Comparison of ENCODE assay signal across 24 cellular contexts in the genomic region with DNA sequence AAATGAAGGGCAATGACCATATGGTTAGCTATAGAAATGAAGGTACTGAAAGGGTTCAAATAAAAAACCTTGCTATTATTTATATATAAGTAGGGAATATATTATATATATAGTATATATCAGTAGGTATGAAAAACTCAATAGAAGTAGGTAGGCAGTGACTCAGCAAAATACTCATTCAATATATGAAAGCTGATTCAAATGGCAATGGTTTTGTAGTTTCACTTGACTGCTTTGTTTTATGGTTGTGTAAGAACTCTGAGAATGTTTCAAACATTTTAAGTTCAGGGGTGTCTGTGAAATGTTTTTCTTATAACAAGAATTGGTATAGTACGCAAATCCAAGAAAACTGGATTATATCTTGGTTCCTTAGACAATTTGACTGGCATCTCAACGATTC. TPM values are rescaled to one million over a fixed set of nuclear protein-coding genes. Genes with fewer than 3 reads are reported as not detected.
DNase-seq lines count a peak whose midpoint lies in the region; ATAC-seq and TF ChIP-seq lines count a peak whose summit lies in the region.
"Had no signal": no experiment of that assay in that cellular context is flagged by ENCODE, and none has a peak within 500 bp of the region (broad histone marks: within the 10 kb centered on the region; RNA-seq: fewer than 3 reads in every experiment).

No MANE protein-coding gene starts in this region.

- no peak for TF ChIP-seq POLR2A in Peyer's patch (IDR thresholded peaks at IDR 0.05)

- peak in 1 of 3 donors; percentile 46 for DNase-seq in CD4-positive, CD25-positive, alpha-beta regulatory T cell
- DNase-seq in Karpas-422 (peak; percentile 17), amniotic epithelial cell (ENCODE audit: low read depth) (peak; percentile 13), glomerular visceral epithelial cell (ENCODE audit: extremely low spot score) (peak; percentile 1), cerebellar cortex (ENCODE audit: low spot score) (no peak), globus pallidus (ENCODE audit: low spot score) (no peak), Peyer's patch (no peak)
- no peak for DNase-seq in stimulated activated naive CD8-positive, alpha-beta T cell treated with anti-CD3 and anti-CD28 coated beads, Interleukin-15, Interleukin-2, amounts not matched to agents 100 U/mL and 50 U/mL, for 24 hours
- DNase-seq: foreskin fibroblast; GOT3; KG1; mesendoderm; naive thymus-derived CD4-positive, alpha-beta T cell; NCI-H1048; NCI-H187; occipital lobe; spleen; stimulated activated CD4-positive, alpha-beta T cell treated with anti-CD3 and anti-CD28 coated beads, Interleukin-2, amount 100 ng/mL, for 48 hours; T-helper 9 cell had no signal

- no peak overlapping the region for H3K4me2 ChIP-seq in Karpas-422 (ENCODE audit: low read depth, low read length, poor library complexity, severe bottlenecking)

- no peaks in the 10 kb centered on the region for H3K9me3 ChIP-seq in CD4-positive, CD25-positive, alpha-beta regulatory T cell (ENCODE audit: control insufficient read depth in 2 of 2, low read length in 2 of 2)
- no peaks in the 10 kb centered on the region for H3K9me3 ChIP-seq in Karpas-422 (ENCODE audit: low read length)
- no peaks in the 10 kb centered on the region for H3K9me3 ChIP-seq in Peyer's patch
- H3K9me3 ChIP-seq: ascending aorta had no signal

- H3K9me2 ChIP-seq in Karpas-422 (replicated peaks; ENCODE audit: insufficient read depth, low read length) = no peaks in the 10 kb centered on the region

- no peaks in the 10 kb centered on the region for H3K36me3 Mint-ChIP-seq in CD4-positive, CD25-positive, alpha-beta regulatory T cell
- H3K36me3 Mint-ChIP-seq: activated naive CD4-positive, alpha-beta T cell treated with anti-CD3 and anti-CD28 coated beads, Interleukin-2, amount 50 U/mL, for 24 hours had no signal

- no peaks in the 10 kb centered on the region for H4K20me1 ChIP-seq in Karpas-422 (ENCODE audit: insufficient read depth, low read depth, low read length)

- peaks cover 77% of the 10 kb centered on the region for H3K79me2 ChIP-seq in Karpas-422 (ENCODE audit: low read length)

- peak overlapping the region; percentile 60 for H3K27ac ChIP-seq in CD4-positive, CD25-positive, alpha-beta regulatory T cell (ENCODE audit: insufficient read depth, low read length, poor library complexity, severe bottlenecking)
- H3K27ac ChIP-seq in Karpas-422 (ENCODE audit: low read length) (peak overlapping the region; percentile 35), Peyer's patch (no peak overlapping the region)
- H3K27ac ChIP-seq: ascending aorta, spleen had no signal

- no peak overlapping the region for H3K27ac Mint-ChIP-seq in CD4-positive, CD25-positive, alpha-beta regulatory T cell
- H3K27ac Mint-ChIP-seq: activated naive CD4-positive, alpha-beta T cell treated with anti-CD3 and anti-CD28 coated beads, Interleukin-2, amount 50 U/mL, for 24 hours; naive thymus-derived CD4-positive, alpha-beta T cell; stimulated activated effector memory CD8-positive, alpha-beta T cell treated with anti-CD3 and anti-CD28 coated beads, Interleukin-12 subunit alpha, Interleukin-12 subunit beta, amount 100 ng/mL, for 72 hours had no signal

- peaks cover 22% of the 10 kb centered on the region for H3K4me1 ChIP-seq in CD4-positive, CD25-positive, alpha-beta regulatory T cell (ENCODE audit: control insufficient read depth, insufficient read depth, low read length, poor library complexity, severe bottlenecking)
- H3K4me1 ChIP-seq in Karpas-422 (ENCODE audit: low read length) (peaks cover 18% of the 10 kb centered on the region; the same call in 1 of the 2 replicates), Peyer's patch (peaks cover 0 to 7% (median 0%) of the 10 kb centered on the region in 4 donors)
- H3K4me1 ChIP-seq: ascending aorta had no signal

- H3K4me1 Mint-ChIP-seq in CD4-positive, CD25-positive, alpha-beta regulatory T cell = peaks cover 0 to 29% (median 6%) of the 10 kb centered on the region in 4 donors
- H3K4me1 Mint-ChIP-seq: central memory CD8-positive, alpha-beta T cell; stimulated activated effector memory CD8-positive, alpha-beta T cell treated with anti-CD3 and anti-CD28 coated beads, Interleukin-12 subunit alpha, Interleukin-12 subunit beta, amount 100 ng/mL, for 72 hours had no signal

- H3K9ac ChIP-seq in Karpas-422 (ENCODE audit: low read length) = no peak overlapping the region

- peak overlapping the region; percentile 18 for H3K4me3 ChIP-seq in CD4-positive, CD25-positive, alpha-beta regulatory T cell (ENCODE audit: low read depth, low read length)
- no peak overlapping the region for H3K4me3 ChIP-seq in Karpas-422 (ENCODE audit: low read length)
- no peak overlapping the region for H3K4me3 ChIP-seq in Peyer's patch
- H3K4me3 ChIP-seq: ascending aorta, spleen had no signal

- no peaks in the 10 kb centered on the region for H3K36me3 ChIP-seq in CD4-positive, CD25-positive, alpha-beta regulatory T cell (ENCODE audit: control insufficient read depth, insufficient read depth, low read length)
- H3K36me3 ChIP-seq in Karpas-422 (ENCODE audit: insufficient read depth, low read length) (peaks cover 7% of the 10 kb centered on the region), Peyer's patch (no peaks in the 10 kb centered on the region)
- H3K36me3 ChIP-seq: ascending aorta had no signal

- no peak overlapping the region for H2AFZ ChIP-seq in Karpas-422 (ENCODE audit: low read length)

- no peak overlapping the region for H3K4me3 Mint-ChIP-seq in CD4-positive, CD25-positive, alpha-beta regulatory T cell
- H3K4me3 Mint-ChIP-seq: activated naive CD4-positive, alpha-beta T cell treated with anti-CD3 and anti-CD28 coated beads, Interleukin-2, amount 50 U/mL, for 24 hours; central memory CD8-positive, alpha-beta T cell; naive thymus-derived CD4-positive, alpha-beta T cell; stimulated activated effector memory CD8-positive, alpha-beta T cell treated with anti-CD3 and anti-CD28 coated beads, Interleukin-12 subunit alpha, Interleukin-12 subunit beta, amount 100 ng/mL, for 72 hours had no signal

- no peak for ATAC-seq in CD4-positive, CD25-positive, alpha-beta regulatory T cell (ENCODE audit: low read depth in 2 of 2)
- ATAC-seq in stimulated activated naive CD8-positive, alpha-beta T cell treated with anti-CD3 and anti-CD28 coated beads, Interleukin-15, Interleukin-2, amounts not matched to agents 100 U/mL and 50 U/mL, for 24 hours = no peak
- ATAC-seq: left lobe of liver; naive thymus-derived CD4-positive, alpha-beta T cell; stimulated activated effector memory CD8-positive, alpha-beta T cell treated with anti-CD3 and anti-CD28 coated beads, Interleukin-12 subunit alpha, Interleukin-12 subunit beta, amount 100 ng/mL, for 72 hours had no signal

- no peak for TF ChIP-seq CTCF in Peyer's patch (IDR thresholded peaks at IDR 0.05)

- no peaks in the 10 kb centered on the region for H3K27me3 Mint-ChIP-seq in CD4-positive, CD25-positive, alpha-beta regulatory T cell
- H3K27me3 Mint-ChIP-seq: activated naive CD4-positive, alpha-beta T cell treated with anti-CD3 and anti-CD28 coated beads, Interleukin-2, amount 50 U/mL, for 24 hours; central memory CD8-positive, alpha-beta T cell; naive thymus-derived CD4-positive, alpha-beta T cell had no signal

- no peaks in the 10 kb centered on the region for H3K27me3 ChIP-seq in CD4-positive, CD25-positive, alpha-beta regulatory T cell (ENCODE audit: control insufficient read depth, insufficient read depth, low read length)
- no peaks in the 10 kb centered on the region for H3K27me3 ChIP-seq in Karpas-422 (ENCODE audit: low read length)
- H3K27me3 ChIP-seq in Peyer's patch = no peaks in the 10 kb centered on the region
- H3K27me3 ChIP-seq: ascending aorta, spleen had no signal

- peaks cover 0 to 4% (median 0%) of the 10 kb centered on the region in 7 donors for H3K9me3 Mint-ChIP-seq in CD4-positive, CD25-positive, alpha-beta regulatory T cell
- H3K9me3 Mint-ChIP-seq: activated naive CD4-positive, alpha-beta T cell treated with anti-CD3 and anti-CD28 coated beads, Interleukin-2, amount 50 U/mL, for 24 hours; central memory CD8-positive, alpha-beta T cell; stimulated activated effector memory CD8-positive, alpha-beta T cell treated with anti-CD3 and anti-CD28 coated beads, Interleukin-12 subunit alpha, Interleukin-12 subunit beta, amount 100 ng/mL, for 72 hours had no signal

RNA-seq across cellular contexts. Expression of a gene that starts 4.1 kb away (rescaled TPM):
- 8.9 TPM for total RNA-seq in CD4-positive, CD25-positive, alpha-beta regulatory T cell
- 1 to 10 TPM; 3.0 to 5.1 (median 3.7) TPM for polyA plus RNA-seq in CD4-positive, CD25-positive, alpha-beta regulatory T cell
- 8.4 and 29.6 TPM in 2 replicates for total RNA-seq in Karpas-422 (2014; rRNA removed; shearing (Covaris generic); ENCODE audit: low replicate concordance)
- total RNA-seq in Peyer's patch = 10 to 100 TPM in 1 of 4 donors, 1 to 10 TPM in 3; 1.8 to 12.4 (median 4.1) TPM

Comparison
In these comparisons a context has a peak if more than half of its experiments do, and no peak if none do; other contexts are left out.
1. DNase-seq: peak in Karpas-422 (single experiment), amniotic epithelial cell (single experiment) and glomerular visceral epithelial cell (single experiment); none in stimulated activated naive CD8-positive, alpha-beta T cell treated with anti-CD3 and anti-CD28 coated beads, Interleukin-15, Interleukin-2, amounts not matched to agents 100 U/mL and 50 U/mL, for 24 hours (single experiment), cerebellar cortex (single experiment), globus pallidus (single experiment) and Peyer's patch (0 of 3).
2. H3K27ac ChIP-seq: peak in CD4-positive, CD25-positive, alpha-beta regulatory T cell (single experiment) and Karpas-422 (single experiment); none in Peyer's patch (0 of 4).